In genomic region chr10:127813290-127813689, GRCh38 we compare ENCODE assay signal across 12 cellular contexts.
A peak's percentile ranks its signal among the peaks of the same experiment; 100 is the strongest.
DNase-seq lines count a peak whose midpoint lies in the region; FAIRE-seq and TF ChIP-seq lines count a peak whose summit lies in the region.
"Had no signal": no experiment of that assay in that cellular context is flagged by ENCODE, and none has a peak within 500 bp of the region (broad histone marks: within the 10 kb centered on the region; RNA-seq: fewer than 3 reads in every experiment).

No MANE protein-coding gene starts in this region.

- H2AFZ ChIP-seq in H9 (ENCODE audit: low read length) (no peak overlapping the region), OCI-LY3 (ENCODE audit: low read depth, low read length) (no peak overlapping the region), neural progenitor cell (replicated peaks) (no peak overlapping the region)

- H2BK20ac ChIP-seq in H9 (ENCODE audit: low read depth, low read length, poor library complexity, severe bottlenecking), result no peak overlapping the region

- no peak overlapping the region for H3K4me3 Mint-ChIP-seq in H9
- H3K4me3 Mint-ChIP-seq in neural progenitor cell, result no peak overlapping the region

- no peak for FAIRE-seq in small intestine (lab: Jason Lieb, UNC)
- FAIRE-seq: pancreas had no signal

- WGBS in H9 (ENCODE audit: extremely low coverage, insufficient read length, low lambda C conversion rate), result no CpG with 5 or more reads among the region's 2 CpGs
- 15 to 35% (median 24%) methylated on average over 2 of the region's 2 CpGs for WGBS in small intestine, 3 donors

- peaks cover 4% of the 10 kb centered on the region for H3F3A ChIP-seq in neural progenitor cell (ENCODE audit: low read depth)

- H3K23me2 ChIP-seq in H9 (ENCODE audit: insufficient read length, low read depth, low read length, poor library complexity, severe bottlenecking), result no peaks in the 10 kb centered on the region

- POLR2A ChIA-PET in GM10248 (lab: Yijun Ruan, JAX), result no interaction called here

- H3K4me1 ChIP-seq in H9 (ENCODE audit: insufficient read depth, low read length) (no peaks in the 10 kb centered on the region), OCI-LY3 (ENCODE audit: low read length) (no peaks in the 10 kb centered on the region), neural progenitor cell (peaks cover 3% of the 10 kb centered on the region), small intestine (ENCODE audit: control insufficient read depth in 2 of 2, insufficient read depth in 1 of 2, low read depth in 1 of 2, low read length in 1 of 2) (no peaks in the 10 kb centered on the region)
- H3K4me1 ChIP-seq: pancreas had no signal

- no peak overlapping the region for H3K18ac ChIP-seq in H9 (ENCODE audit: insufficient read length, low read depth, low read length)

- H3T11ph ChIP-seq in H9 (ENCODE audit: low read length), result no peak overlapping the region

- CTCF ChIA-PET in GM10248 (lab: Yijun Ruan, JAX), result interaction anchor here (1.0 to 1.3 kb wide), 2 partner anchors 41 to 98 kb away, joined by 3 to 4 read pairs; no protein-coding TSS in a partner anchor

- H2BK5ac ChIP-seq in H9 (ENCODE audit: insufficient read length, low read length), result no peak overlapping the region

- no peak overlapping the region for H4K8ac ChIP-seq in H9 (replicated peaks; ENCODE audit: insufficient read length, low read depth, low read length)

- H3K27me3 Mint-ChIP-seq in H9 (ENCODE audit: low read depth) (peaks cover 4% of the 10 kb centered on the region), neural progenitor cell (ENCODE audit: insufficient read depth, low read depth) (no peaks in the 10 kb centered on the region)

- H3K4ac ChIP-seq in H9 (ENCODE audit: low read depth, low read length), result no peak overlapping the region

- H4K91ac ChIP-seq in H9 (ENCODE audit: insufficient read length, low read depth, low read length), result no peak overlapping the region

- no peak overlapping the region for H3K27ac ChIP-seq in H9 (ENCODE audit: insufficient read length, low read depth, low read length)
- H3K27ac ChIP-seq in OCI-LY3 (ENCODE audit: low read length), result no peak overlapping the region
- H3K27ac ChIP-seq in neural progenitor cell, result no peak overlapping the region
- no peak overlapping the region for H3K27ac ChIP-seq in small intestine (ENCODE audit: low read depth in 1 of 2, low read length in 1 of 2)
- H3K27ac ChIP-seq: pancreas had no signal

- no peak overlapping the region for H3K27ac Mint-ChIP-seq in H9
- H3K27ac Mint-ChIP-seq in neural progenitor cell, result no peak overlapping the region

- H3K9ac ChIP-seq in H9 (ENCODE audit: extremely low read depth, insufficient read length, low read length) (no peak overlapping the region), OCI-LY3 (ENCODE audit: low read length) (no peak overlapping the region), neural progenitor cell (no peak overlapping the region)

- peaks cover under 1 to 6% of the 10 kb centered on the region in 2 experiments; a peak in 2 of 4 replicates for H3K4me1 Mint-ChIP-seq in H9
- H3K4me1 Mint-ChIP-seq in neural progenitor cell, result no peaks in the 10 kb centered on the region

- H3K4me2 ChIP-seq in H9 (ENCODE audit: insufficient read depth, insufficient read length, low read length) (no peak overlapping the region), OCI-LY3 (ENCODE audit: low read length) (no peak overlapping the region), neural progenitor cell (no peak overlapping the region)

- no peaks in the 10 kb centered on the region for H3K79me1 ChIP-seq in H9 (ENCODE audit: insufficient read depth, low read depth, low read length, poor library complexity, severe bottlenecking)

- H2BK15ac ChIP-seq in H9 (ENCODE audit: low read depth, low read length), result no peak overlapping the region

- no peaks in the 10 kb centered on the region for H3K36me3 ChIP-seq in OCI-LY3 (replicated peaks; ENCODE audit: low read depth, low read length)
- no peaks in the 10 kb centered on the region for H3K36me3 ChIP-seq in neural progenitor cell
- H3K36me3 ChIP-seq in small intestine (ENCODE audit: control insufficient read depth in 2 of 2, insufficient read depth in 2 of 2, low read length in 2 of 2), result no peaks in the 10 kb centered on the region
- H3K36me3 ChIP-seq: pancreas had no signal

- H3K27me3 ChIP-seq in H9 (ENCODE audit: insufficient read depth, low read length), result no peaks in the 10 kb centered on the region
- H3K27me3 ChIP-seq in OCI-LY3 (ENCODE audit: low read depth, low read length), result no peaks in the 10 kb centered on the region; the same call in 1 of the 2 replicates
- H3K27me3 ChIP-seq in neural progenitor cell, result peaks cover 36% of the 10 kb centered on the region
- peaks cover 0 to 1% of the 10 kb centered on the region in 2 donors for H3K27me3 ChIP-seq in small intestine (ENCODE audit: control insufficient read depth in 2 of 2, insufficient read depth in 2 of 2, low read length in 2 of 2)

- no peak overlapping the region for H3K23ac ChIP-seq in H9 (ENCODE audit: insufficient read length, low read depth, low read length)

- H4K20me1 ChIP-seq in H9 (ENCODE audit: control insufficient read depth, insufficient read depth, insufficient read length) (no peaks in the 10 kb centered on the region), OCI-LY3 (ENCODE audit: insufficient read depth, low read length) (no peaks in the 10 kb centered on the region), neural progenitor cell (ENCODE audit: low read depth) (no peaks in the 10 kb centered on the region)

- H2BK120ac ChIP-seq in H9 (ENCODE audit: low read depth, low read length, poor library complexity, severe bottlenecking), result no peak overlapping the region

- H3K9me3 Mint-ChIP-seq in H9, result peaks cover 9 to 11% of the 10 kb centered on the region in 2 experiments; a peak in 3 of 5 replicates
- peaks cover 3% of the 10 kb centered on the region for H3K9me3 Mint-ChIP-seq in neural progenitor cell

- H3K79me2 ChIP-seq in H9 (ENCODE audit: insufficient read depth, low read length), result no peaks in the 10 kb centered on the region
- no peaks in the 10 kb centered on the region for H3K79me2 ChIP-seq in OCI-LY3 (ENCODE audit: low read length)
- no peaks in the 10 kb centered on the region for H3K79me2 ChIP-seq in neural progenitor cell (ENCODE audit: low read depth)

- H3K56ac ChIP-seq in H9 (ENCODE audit: insufficient read length, low read depth, low read length), result no peak overlapping the region

- H2AK5ac ChIP-seq in H9 (ENCODE audit: insufficient read length, low read length), result no peak overlapping the region

- no peak overlapping the region for H2BK12ac ChIP-seq in H9 (ENCODE audit: insufficient read length, low read depth, low read length)

- H3K9me3 ChIP-seq in H9 (ENCODE audit: control insufficient read depth, low read depth, low read length) (no peaks in the 10 kb centered on the region), OCI-LY3 (ENCODE audit: insufficient read depth, low read length) (no peaks in the 10 kb centered on the region), neural progenitor cell (ENCODE audit: low read depth) (no peaks in the 10 kb centered on the region), small intestine (ENCODE audit: control insufficient read depth, low read depth) (no peaks in the 10 kb centered on the region)
- H3K9me3 ChIP-seq: pancreas had no signal

- no peak overlapping the region for H3K14ac ChIP-seq in H9 (ENCODE audit: insufficient read depth, low read length)

- no peak overlapping the region for H3K4me3 ChIP-seq in OCI-LY3 (ENCODE audit: low read length)
- H3K4me3 ChIP-seq in fibroblast of villous mesenchyme (ENCODE audit: low read depth, low read length), result no peak overlapping the region
- H3K4me3 ChIP-seq in neural progenitor cell, result no peak overlapping the region
- no peak overlapping the region for H3K4me3 ChIP-seq in small intestine (ENCODE audit: low read depth in 1 of 2, low read length in 2 of 2)
- H3K4me3 ChIP-seq: pancreas had no signal

- H4K5ac ChIP-seq in H9 (ENCODE audit: insufficient read length, low read depth, low read length), result no peak overlapping the region

- H3K36me3 Mint-ChIP-seq in H9 (ENCODE audit: insufficient read depth in 1 of 3, low read depth in 3 of 3), result no peaks in the 10 kb centered on the region; a peak in 1 of 7 replicates
- H3K36me3 Mint-ChIP-seq in neural progenitor cell, result no peaks in the 10 kb centered on the region

- TF ChIP-seq CTCF in H9 (conservative IDR thresholded peaks at IDR 0.05) (peak; percentile 70), OCI-LY3 (IDR thresholded peaks at IDR 0.05; ENCODE audit: low read depth, low read length) (peak; percentile 25; the same call in 1 of the 2 replicates), fibroblast of villous mesenchyme (IDR thresholded peaks at IDR 0.05; ENCODE audit: insufficient read depth, low read depth, low read length) (peak; percentile 38), neural progenitor cell (IDR thresholded peaks at IDR 0.05) (peak; percentile 62), GM10248 (IDR thresholded peaks at IDR 0.05; ENCODE audit: control extremely low read depth, extremely low read depth, low read depth, missing control alignments) (no peak)

- no peak for DNase-seq in H9
- no peak for DNase-seq in fibroblast of villous mesenchyme (ENCODE audit: low read depth)
- DNase-seq in neural progenitor cell (ENCODE audit: low spot score), result peak; percentile 28
- no peak for DNase-seq in effector CD8-positive, alpha-beta T cell (lab: John Stamatoyannopoulos, UW)
- no peak for DNase-seq in small intestine
- DNase-seq in GM10248 (ENCODE audit: extremely low spot score), result no peak
- no peak for DNase-seq in glomerular visceral epithelial cell (ENCODE audit: extremely low spot score)
- DNase-seq: activated gamma-delta T cell, COR-L47, left colon, pancreas had no signal
